28 cellular contexts compared by ENCODE assay signal in genomic region chr7:20799566-20800377, GRCh38. TPM values are rescaled to one million over a fixed set of nuclear protein-coding genes. Genes with fewer than 3 reads are reported as not detected.
DNase-seq lines count a peak whose midpoint lies in the region; TF ChIP-seq lines count a peak whose summit lies in the region.
"Had no signal": no experiment of that assay in that cellular context is flagged by ENCODE, and none has a peak within 500 bp of the region (broad histone marks: within the 10 kb centered on the region; RNA-seq: fewer than 3 reads in every experiment).

No MANE protein-coding gene starts in this region.

- peaks cover 5% of the 10 kb centered on the region for H3K4me1 ChIP-seq in osteoblast (ENCODE audit: insufficient read depth, low read length)

- peak; percentile 20 for DNase-seq in activated CD4-positive, alpha-beta T cell treated with anti-CD3 and anti-CD28 coated beads, Interleukin-2, amount 10 ng/mL, durations not matched to agents 24 days and 14 days
- no peak for DNase-seq in activated CD4-positive, alpha-beta T cell treated with anti-CD3 and anti-CD28 coated beads for 1 hour
- DNase-seq in NCI-H1048 (lab: John Stamatoyannopoulos, UW), result peak; percentile 40
- DNase-seq in osteoblast (ENCODE audit: insufficient read length, low spot score, missing footprints), result peak; percentile 73
- DNase-seq in kidney glomerular epithelial cell (lab: John Stamatoyannopoulos, UW), result no peak
- no peak for DNase-seq in stimulated activated CD4-positive, alpha-beta T cell treated with anti-CD3 and anti-CD28 coated beads, Interleukin-4, amount 100 ng/mL, for 1 hour
- no peak for DNase-seq in epidermal melanocyte (ENCODE audit: insufficient read length, low spot score)
- DNase-seq: ACHN; activated CD4-positive, alpha-beta T cell treated with anti-CD3 and anti-CD28 coated beads for 36 hours; activated effector memory CD4-positive, alpha-beta T cell treated with anti-CD3 and anti-CD28 coated beads, Interleukin-2, amount 50 U/mL, for 16 hours; activated T-cell treated with anti-CD3 and anti-CD28 coated beads for 4 hours; adrenal gland; hypothalamus; islet precursor cell; Karpas-422; left ventricle myocardium superior; NCI-H446 treated with DMSO at 0.1 percent for 48 hours; PC-3; SK-N-SH; small intestine; stimulated activated CD4-positive, alpha-beta T cell treated with anti-CD3 and anti-CD28 coated beads, Interleukin-1b, Interleukin-23, amount 100 ng/mL, for 48 hours; T-helper 17 cell had no signal

- H3K36me3 Mint-ChIP-seq in activated CD4-positive, alpha-beta T cell treated with anti-CD3 and anti-CD28 coated beads, Interleukin-2, amount 10 ng/mL, durations not matched to agents 24 days and 14 days (ENCODE audit: low read depth), result peaks cover 2% of the 10 kb centered on the region
- H3K36me3 Mint-ChIP-seq in brain, result no peaks in the 10 kb centered on the region

- no peak overlapping the region for H2AFZ ChIP-seq in osteoblast (ENCODE audit: low read length)

- no peaks in the 10 kb centered on the region for H3K36me3 ChIP-seq in osteoblast (ENCODE audit: insufficient read depth, low read length)
- H3K36me3 ChIP-seq: adrenal gland, BLaER1, tibial nerve had no signal

- no peaks in the 10 kb centered on the region for H3K79me2 ChIP-seq in osteoblast (ENCODE audit: insufficient read depth, low read length)

- no peaks in the 10 kb centered on the region for H3K9me3 Mint-ChIP-seq in activated CD4-positive, alpha-beta T cell treated with anti-CD3 and anti-CD28 coated beads, Interleukin-2, amount 10 ng/mL, durations not matched to agents 24 days and 14 days
- peaks cover 0 to 8% (median 0%) of the 10 kb centered on the region in 5 experiments for H3K9me3 Mint-ChIP-seq in brain

- no peak overlapping the region for H3K4me3 Mint-ChIP-seq in activated CD4-positive, alpha-beta T cell treated with anti-CD3 and anti-CD28 coated beads, Interleukin-2, amount 10 ng/mL, durations not matched to agents 24 days and 14 days
- peak overlapping the region in 4 of 5 experiments; percentile 21 to 81 (median 46) for H3K4me3 Mint-ChIP-seq in brain

- no peak for TF ChIP-seq CTCF in brain (conservative IDR thresholded peaks at IDR 0.05)
- no peak for TF ChIP-seq CTCF in osteoblast (IDR thresholded peaks at IDR 0.05; ENCODE audit: extremely low read depth, low read depth, low read length)

- no peaks in the 10 kb centered on the region for H3K9me3 ChIP-seq in osteoblast (ENCODE audit: low read depth, low read length)
- H3K9me3 ChIP-seq: adrenal gland, SK-N-SH, tibial nerve had no signal

- H3K4me3 ChIP-seq in osteoblast (ENCODE audit: insufficient read depth, low read length), result no peak overlapping the region
- H3K4me3 ChIP-seq: adrenal gland, BLaER1, tibial nerve had no signal

- H3K27ac Mint-ChIP-seq in activated CD4-positive, alpha-beta T cell treated with anti-CD3 and anti-CD28 coated beads, Interleukin-2, amount 10 ng/mL, durations not matched to agents 24 days and 14 days, result no peak overlapping the region
- peak overlapping the region in 1 of 5 experiments; percentile 11 for H3K27ac Mint-ChIP-seq in brain
- H3K27ac Mint-ChIP-seq: activated CD4-positive, alpha-beta T cell treated with anti-CD3 and anti-CD28 coated beads for 36 hours; T-helper 17 cell had no signal

- no peaks in the 10 kb centered on the region for H4K20me1 ChIP-seq in osteoblast (ENCODE audit: insufficient read depth, low read length)

- no peak overlapping the region for H3K4me2 ChIP-seq in osteoblast (ENCODE audit: insufficient read depth, low read length)
- H3K4me2 ChIP-seq: BLaER1, SK-N-SH had no signal

- H3K27me3 Mint-ChIP-seq in activated CD4-positive, alpha-beta T cell treated with anti-CD3 and anti-CD28 coated beads, Interleukin-2, amount 10 ng/mL, durations not matched to agents 24 days and 14 days, result peaks cover 41% of the 10 kb centered on the region
- peaks cover 31% of the 10 kb centered on the region for H3K27me3 Mint-ChIP-seq in brain

- peaks cover 11% of the 10 kb centered on the region for H3K4me1 Mint-ChIP-seq in activated CD4-positive, alpha-beta T cell treated with anti-CD3 and anti-CD28 coated beads, Interleukin-2, amount 10 ng/mL, durations not matched to agents 24 days and 14 days
- peaks cover 35% of the 10 kb centered on the region for H3K4me1 Mint-ChIP-seq in brain

- intact Hi-C loops in activated CD4-positive, alpha-beta T cell treated with anti-CD3 and anti-CD28 coated beads, Interleukin-2, amount 10 ng/mL, durations not matched to agents 24 days and 14 days (cut with micrococcal nuclease), result no loop called here

- H3K27ac ChIP-seq in osteoblast (ENCODE audit: low read depth, low read length), result no peak overlapping the region
- H3K27ac ChIP-seq: adrenal gland, BLaER1, tibial nerve had no signal

- H3K27me3 ChIP-seq in osteoblast (ENCODE audit: insufficient read depth, low read length), result peaks cover 41% of the 10 kb centered on the region

RNA-seq across cellular contexts. Expression of gene SP8, which starts 13.1 kb away (rescaled TPM):
- total RNA-seq in activated CD4-positive, alpha-beta T cell treated with anti-CD3 and anti-CD28 coated beads, Interleukin-2, amount 10 ng/mL, durations not matched to agents 24 days and 14 days, result not detected in 2 replicates
- 1.2 TPM for polyA plus RNA-seq in brain (ENCODE audit: insufficient read depth, low read depth, low replicate concordance)
- not detected in 2 replicates for total RNA-seq in osteoblast
- total RNA-seq: activated CD4-positive, alpha-beta T cell treated with anti-CD3 and anti-CD28 coated beads for 36 hours; adrenal gland; chondrocyte; HepG2; left ventricle myocardium superior; osteocyte; PC-3; T-helper 17 cell had no signal
- polyA plus RNA-seq: adrenal gland, HepG2, SK-N-SH, small intestine had no signal

Comparison
In these comparisons a context has a peak if more than half of its experiments do, and no peak if none do; other contexts are left out.
1. DNase-seq: peak in activated CD4-positive, alpha-beta T cell treated with anti-CD3 and anti-CD28 coated beads, Interleukin-2, amount 10 ng/mL, durations not matched to agents 24 days and 14 days (single experiment), NCI-H1048 (single experiment) and osteoblast (single experiment); none in activated CD4-positive, alpha-beta T cell treated with anti-CD3 and anti-CD28 coated beads for 1 hour (single experiment), kidney glomerular epithelial cell (single experiment), stimulated activated CD4-positive, alpha-beta T cell treated with anti-CD3 and anti-CD28 coated beads, Interleukin-4, amount 100 ng/mL, for 1 hour (single experiment) and epidermal melanocyte (single experiment).